In genomic region chr1:23392125-23392855, GRCh38 we compare ENCODE assay signal across 18 cellular contexts. TPM values are rescaled to one million over a fixed set of nuclear protein-coding genes. Genes with fewer than 3 reads are reported as not detected.
A peak's percentile ranks its signal among the peaks of the same experiment; 100 is the strongest.
DNase-seq lines count a peak whose midpoint lies in the region; ATAC-seq, FAIRE-seq and TF ChIP-seq lines count a peak whose summit lies in the region.
"Had no signal": no experiment of that assay in that cellular context is flagged by ENCODE, and none has a peak within 500 bp of the region (broad histone marks: within the 10 kb centered on the region; RNA-seq: fewer than 3 reads in every experiment).

No MANE protein-coding gene starts in this region.

- in situ Hi-C loops in HepG2 (cut with HindIII; ENCODE audit: extremely low pct_ligation_motif_present, low pct_unique_long_range_greater_than_20kb): no loop called here
- in situ Hi-C loops in K562 (cut with MboI): no loop called here

- POLR2A ChIA-PET in HepG2 (lab: Yijun Ruan, JAX): no interaction called here
- POLR2A ChIA-PET in K562 (lab: Yijun Ruan, JAX): no interaction called here

- H3K36me3 ChIP-seq in HepG2 (replicated peaks in 1 of 2; ENCODE audit: control insufficient read depth in 1 of 2, insufficient read depth in 2 of 2, low read length in 2 of 2): peaks cover 21 to 29% of the 10 kb centered on the region in 2 experiments
- H3K36me3 ChIP-seq in right lobe of liver: peaks cover 0 to 10% (median 1%) of the 10 kb centered on the region in 4 donors
- no peaks in the 10 kb centered on the region for H3K36me3 ChIP-seq in K562 (ENCODE audit: control insufficient read depth, insufficient read depth, low read length)
- H3K36me3 ChIP-seq in kidney (ENCODE audit: control insufficient read depth in 1 of 2, insufficient read depth in 2 of 2, low read length in 2 of 2): peaks cover 7 to 17% of the 10 kb centered on the region in 2 donors
- H3K36me3 ChIP-seq in ovary: no peaks in the 10 kb centered on the region
- no peaks in the 10 kb centered on the region for H3K36me3 ChIP-seq in SJCRH30
- H3K36me3 ChIP-seq: BLaER1 had no signal

- intact Hi-C loops in HepG2 (cut with micrococcal nuclease; ENCODE audit: unreplicated experiment): no loop called here
- intact Hi-C loops in right lobe of liver (cut with DNase I): no loop called here
- intact Hi-C loops in K562 (cut with micrococcal nuclease): no loop called here
- intact Hi-C loops in kidney (cut with DNase I): no loop called here
- intact Hi-C loops in ovary (cut with DNase I): no loop called here

- CTCF ChIA-PET in HepG2 (lab: Yijun Ruan, JAX; ENCODE audit: low intra/inter-chr PET ratio, low total read pairs): no interaction called here
- CTCF ChIA-PET in K562 (lab: Yijun Ruan, JAX; ENCODE audit: low intra/inter-chr PET ratio): no interaction called here

- H3K4me3 ChIP-seq in HepG2 (replicated peaks in 1 of 3; ENCODE audit: insufficient read depth in 1 of 3, low read depth in 2 of 3, low read length in 3 of 3) (no peak overlapping the region), right lobe of liver (no peak overlapping the region), K562 (no peak overlapping the region), kidney (ENCODE audit: low read length in 2 of 2) (no peak overlapping the region), ovary (no peak overlapping the region), SJCRH30 (no peak overlapping the region)
- H3K4me3 ChIP-seq: BLaER1 had no signal

- no peak overlapping the region for H3K27ac ChIP-seq in HepG2 (ENCODE audit: extremely low read length, insufficient read depth, low read length)
- H3K27ac ChIP-seq in right lobe of liver: no peak overlapping the region
- no peak overlapping the region for H3K27ac ChIP-seq in K562 (ENCODE audit: extremely low read depth, low read depth, low read length)
- H3K27ac ChIP-seq in kidney (ENCODE audit: low read depth in 2 of 2, low read length in 2 of 2): no peak overlapping the region
- no peak overlapping the region for H3K27ac ChIP-seq in ovary
- no peak overlapping the region for H3K27ac ChIP-seq in SJCRH30
- H3K27ac ChIP-seq: BLaER1, RWPE1 had no signal

- H2AFZ ChIP-seq in HepG2 (ENCODE audit: low read length) (no peak overlapping the region), K562 (ENCODE audit: low read depth, low read length) (no peak overlapping the region)

- H3K79me2 ChIP-seq in HepG2 (ENCODE audit: insufficient read depth, low read length): no peaks in the 10 kb centered on the region
- no peaks in the 10 kb centered on the region for H3K79me2 ChIP-seq in K562 (ENCODE audit: control insufficient read depth, insufficient read depth, low read length)

- 72% methylated on average over 2 of the region's 2 CpGs for WGBS in HepG2 (ENCODE audit: low lambda C conversion rate)
- 71% methylated on average over 2 of the region's 2 CpGs for WGBS in right lobe of liver (ENCODE audit: insufficient coverage, low coverage, low lambda C conversion rate, missing lambda C conversion rate)
- 38% methylated on average over 2 of the region's 2 CpGs for whole genome bisulfite sequencing in K562 (ENCODE audit: insufficient coverage, low coverage, missing lambda C conversion rate)
- 67 to 84% (median 74%) methylated on average over 2 of the region's 2 CpGs for whole genome bisulfite sequencing in ovary, 3 donors

- no peak overlapping the region for H3K4me2 ChIP-seq in HepG2 (ENCODE audit: low read depth, low read length)
- H3K4me2 ChIP-seq in K562 (ENCODE audit: insufficient read depth, low read length): no peak overlapping the region
- H3K4me2 ChIP-seq: BLaER1 had no signal

- no peaks in the 10 kb centered on the region for H4K20me1 ChIP-seq in HepG2 (ENCODE audit: insufficient read depth, low read length)
- H4K20me1 ChIP-seq in K562 (replicated peaks; ENCODE audit: control insufficient read depth, insufficient read depth, low read length): no peaks in the 10 kb centered on the region
- H4K20me1 ChIP-seq: BLaER1 had no signal

- no peak for DNase-seq in HepG2 (ENCODE audit: low spot score)
- no peak for DNase-seq in right lobe of liver
- DNase-seq in K562 (ENCODE audit: extremely low read depth in 1 of 4, low spot score in 3 of 4): no peak
- DNase-seq in kidney: no peak
- no peak for DNase-seq in ovary
- no peak for DNase-seq in SJCRH30
- no peak for DNase-seq in DMS 273 (lab: John Stamatoyannopoulos, UW; ENCODE audit: unreplicated experiment)
- DNase-seq: CD8-positive, alpha-beta T cell; GF-D8; HCEC 1CT; Karpas-422; MM.1S; NCI-H1105 treated with DMSO at 0.1 percent for 48 hours; NCI-H526 treated with DMSO at 0.1 percent for 48 hours had no signal

- no peaks in the 10 kb centered on the region for H3K9me1 ChIP-seq in K562 (ENCODE audit: control insufficient read depth, insufficient read depth, low read length)

- ATAC-seq in HepG2: no peak
- ATAC-seq in right lobe of liver: no peak
- ATAC-seq in K562: no peak
- ATAC-seq in GM18867 (IDR thresholded peaks at IDR 0.05; ENCODE audit: unreplicated experiment): no peak
- ATAC-seq: CD8-positive, alpha-beta T cell had no signal

- TF ChIP-seq POLR2A in HepG2 (IDR thresholded peaks at IDR 0.05; ENCODE audit: insufficient read depth in 1 of 2, low read depth in 2 of 2, low read length in 2 of 2): no peak; a peak in 1 of 4 replicates
- no peak for TF ChIP-seq POLR2A in right lobe of liver (IDR thresholded peaks at IDR 0.05)
- TF ChIP-seq POLR2A in K562 (conservative IDR thresholded peaks at IDR 0.05): no peak
- no peak for TF ChIP-seq POLR2A in ovary (IDR thresholded peaks at IDR 0.05)

- BruUV-seq in HepG2 (replicated peaks; lab: Mats Ljungman, UMichigan): no TSS peak
- no TSS peak for BruUV-seq in K562 (replicated peaks; lab: Mats Ljungman, UMichigan)

- peak; percentile 98 for FAIRE-seq in HepG2 (lab: Jason Lieb, UNC)
- FAIRE-seq in K562 (lab: Jason Lieb, UNC): peak; percentile 96
- FAIRE-seq in kidney (lab: Jason Lieb, UNC): peak; percentile 66

- no peaks in the 10 kb centered on the region for H3K9me3 ChIP-seq in HepG2 (ENCODE audit: low read length)
- H3K9me3 ChIP-seq in right lobe of liver: no peaks in the 10 kb centered on the region
- no peaks in the 10 kb centered on the region for H3K9me3 ChIP-seq in K562 (replicated peaks; ENCODE audit: control insufficient read depth, insufficient read depth, low read depth, low read length)
- H3K9me3 ChIP-seq in kidney (ENCODE audit: control insufficient read depth in 1 of 2, low read length in 2 of 2): no peaks in the 10 kb centered on the region
- H3K9me3 ChIP-seq in ovary: no peaks in the 10 kb centered on the region
- H3K9me3 ChIP-seq in SJCRH30 (replicated peaks): no peaks in the 10 kb centered on the region
- H3K9me3 ChIP-seq: BLaER1 had no signal

- TF ChIP-seq CTCF in HepG2 (CRISPR knock-in tag; IDR thresholded peaks at IDR 0.05): no peak
- TF ChIP-seq CTCF in right lobe of liver (IDR thresholded peaks at IDR 0.05): no peak
- no peak for TF ChIP-seq CTCF in K562 (IDR thresholded peaks at IDR 0.05 in 2 of 3, conservative IDR thresholded peaks at IDR 0.05 in 1 of 3; ENCODE audit: insufficient read depth in 2 of 3, low read depth in 1 of 3, low read length in 3 of 3)
- TF ChIP-seq CTCF in kidney (IDR thresholded peaks at IDR 0.05; ENCODE audit: borderline replicate concordance, extremely low read depth, insufficient read depth): no peak
- TF ChIP-seq CTCF in ovary (IDR thresholded peaks at IDR 0.05): no peak

- no peaks in the 10 kb centered on the region for H3K27me3 ChIP-seq in HepG2 (ENCODE audit: control insufficient read depth in 1 of 2, insufficient read depth in 2 of 2, low read length in 2 of 2)
- H3K27me3 ChIP-seq in right lobe of liver: no peaks in the 10 kb centered on the region
- H3K27me3 ChIP-seq in K562 (ENCODE audit: control insufficient read depth in 2 of 2, insufficient read depth in 2 of 2, low read length in 2 of 2): peaks cover 0 to 2% of the 10 kb centered on the region in 2 experiments; a peak in 1 of 5 replicates
- H3K27me3 ChIP-seq in ovary: no peaks in the 10 kb centered on the region
- no peaks in the 10 kb centered on the region for H3K27me3 ChIP-seq in SJCRH30
- H3K27me3 ChIP-seq: BLaER1 had no signal

- TF ChIP-seq RAD21 in HepG2 (CRISPR knock-in tag; IDR thresholded peaks at IDR 0.05) (no peak), K562 (CRISPR knock-in tag; conservative IDR thresholded peaks at IDR 0.05 in 1 of 2, IDR thresholded peaks at IDR 0.05 in 1 of 2) (no peak)

- H3K9ac ChIP-seq in HepG2 (ENCODE audit: insufficient read depth, low read depth, low read length): no peak overlapping the region
- H3K9ac ChIP-seq in K562 (ENCODE audit: insufficient read depth in 1 of 2, low read depth in 2 of 2, low read length in 2 of 2): no peak overlapping the region
- no peak overlapping the region for H3K9ac ChIP-seq in kidney (ENCODE audit: low read length in 2 of 2)
- H3K9ac ChIP-seq: BLaER1 had no signal

- TF ChIP-seq EP300 in HepG2 (IDR thresholded peaks at IDR 0.05; ENCODE audit: low read depth in 2 of 2, low read length in 2 of 2) (no peak), HepG2 (CRISPR knock-in tag; IDR thresholded peaks at IDR 0.05; ENCODE audit: borderline replicate concordance) (no peak), K562 (IDR thresholded peaks at IDR 0.05; ENCODE audit: low read length) (no peak), ovary (IDR thresholded peaks at IDR 0.05) (no peak)

- peaks cover 19% of the 10 kb centered on the region; the same call in 1 of the 2 replicates for H3K4me1 ChIP-seq in HepG2 (ENCODE audit: insufficient read depth, low read length)
- peaks cover 0 to 16% (median 9%) of the 10 kb centered on the region in 4 donors for H3K4me1 ChIP-seq in right lobe of liver
- peaks cover 4 to 24% of the 10 kb centered on the region in 2 experiments for H3K4me1 ChIP-seq in K562 (replicated peaks in 1 of 2; ENCODE audit: control insufficient read depth in 2 of 2, insufficient read depth in 2 of 2, low read length in 2 of 2)
- peaks cover 0 to 3% of the 10 kb centered on the region in 2 donors for H3K4me1 ChIP-seq in kidney (ENCODE audit: control insufficient read depth in 1 of 2, insufficient read depth in 1 of 2, low read depth in 1 of 2, low read length in 2 of 2)
- H3K4me1 ChIP-seq in ovary (ENCODE audit: insufficient read depth): peaks cover 23% of the 10 kb centered on the region
- peaks cover 13% of the 10 kb centered on the region for H3K4me1 ChIP-seq in SJCRH30

RNA-seq across cellular contexts. Expression of gene ZNF436, which starts 22.7 kb away (rescaled TPM):
- total RNA-seq in HepG2 (2016; rRNA removed; fragmentation: Illumina TruSeq; extraction: Trizol) (9.9 and 12.6 TPM in 2 replicates), right lobe of liver (1 to 10 TPM; 2.8 to 4.5 (median 3.4) TPM), K562 (2014; rRNA removed) (6.2 and 7.0 TPM in 2 replicates), K562 (2014; rRNA removed; fragmentation: Illumina TruSeq; extraction: Trizol) (8.3 and 9.4 TPM in 2 replicates), K562 (2015; rRNA removed; fragmentation: Illumina TruSeq; extraction: Trizol) (11.3 and 11.9 TPM in 2 replicates), K562 (2021) (6.9 and 7.4 TPM in 2 replicates), kidney (19.8 TPM), ovary (10 to 100 TPM; 16.5 to 42.6 (median 23.5) TPM)
- total RNA-seq in HepG2 (2016; cell fraction: cytosol; rRNA removed; fragmentation: Illumina TruSeq; extraction: Trizol; ENCODE audit: low read depth): 1.2 and 1.3 TPM in 2 replicates
- 9.5 and 13.9 TPM in 2 replicates for total RNA-seq in HepG2 (2016; cell fraction: insoluble cytoplasmic fraction; rRNA removed; fragmentation: Illumina TruSeq; extraction: Trizol)
- 4.7 and 6.1 TPM in 2 replicates for total RNA-seq in HepG2 (2016; cell fraction: membrane; rRNA removed; fragmentation: Illumina TruSeq; extraction: Trizol)
- 7.1 and 8.3 TPM in 2 replicates for total RNA-seq in HepG2 (2016; cell fraction: nucleus; rRNA removed; fragmentation: Illumina TruSeq; extraction: Trizol)
- polyA plus RNA-seq in HepG2 (2011; rRNA removed) (4.3 TPM in 2 replicates), K562 (2011; rRNA removed) (8.0 and 9.7 TPM in 2 replicates), K562 (2014; fragmentation: Illumina TruSeq; extraction: Trizol) (6.8 and 7.3 TPM in 2 replicates), K562 (2014; fragmentation: Nextera tagmentation; extraction: Ambion mirVana) (1 to 10 TPM; 2.1 to 3.3 TPM), K562 (2014; rRNA removed) (3.8 and 4.5 TPM in 2 replicates), kidney (ENCODE audit: insufficient read depth, low read depth, low replicate concordance) (4.6 TPM), ovary (10 to 100 TPM; 17.2 to 43.1 TPM)
- 2.0 and 3.3 TPM in 2 replicates for polyA plus RNA-seq in HepG2 (2011; cell fraction: cytosol; rRNA removed)
- polyA plus RNA-seq in HepG2 (2011; cell fraction: nucleus; rRNA removed): 7.0 and 8.6 TPM in 2 replicates
- 3.6 and 3.9 TPM in 2 replicates for polyA plus RNA-seq in HepG2 (2012)
- 0.23 and 0.35 TPM in 2 replicates for polyA plus RNA-seq in HepG2 (2016; cell fraction: cytosol; fragmentation: Illumina TruSeq; extraction: Trizol; ENCODE audit: low read depth)
- polyA plus RNA-seq in HepG2 (2016; cell fraction: insoluble cytoplasmic fraction; fragmentation: Illumina TruSeq; extraction: Trizol; ENCODE audit: low read depth): 7.1 and 7.4 TPM in 2 replicates
- 1.3 and 1.4 TPM in 2 replicates for polyA plus RNA-seq in HepG2 (2016; cell fraction: membrane; fragmentation: Illumina TruSeq; extraction: Trizol; ENCODE audit: low read depth)
- 10.5 and 11.6 TPM in 2 replicates for polyA plus RNA-seq in HepG2 (2016; cell fraction: nucleus; fragmentation: Illumina TruSeq; extraction: Trizol; ENCODE audit: insufficient read depth, low read depth)
- 6.0 and 6.3 TPM in 2 replicates for polyA minus RNA-seq in HepG2 (2011; rRNA and poly(A)+ RNA removed; ENCODE audit: low replicate concordance)
- polyA minus RNA-seq in HepG2 (2011; cell fraction: cytosol; rRNA and poly(A)+ RNA removed): 4.3 and 6.0 TPM in 2 replicates
- 6.8 and 11.7 TPM in 2 replicates for polyA minus RNA-seq in HepG2 (2011; cell fraction: nucleus; rRNA and poly(A)+ RNA removed)
- total RNA-seq in K562 (2011; cell fraction: chromatin; rRNA removed; ENCODE audit: low replicate concordance): 10.7 and 18.5 TPM in 2 replicates
- total RNA-seq in K562 (2011; cell fraction: nucleolus; rRNA removed): 8.7 and 9.7 TPM in 2 replicates
- total RNA-seq in K562 (2011; cell fraction: nucleoplasm; rRNA removed): 11.4 and 13.0 TPM in 2 replicates
- polyA plus RNA-seq in K562 (2011; cell fraction: cytosol; rRNA removed): 2.4 and 6.8 TPM in 2 replicates
- 9.0 and 14.4 TPM in 2 replicates for polyA plus RNA-seq in K562 (2011; cell fraction: nucleus; rRNA removed)
- 4.6 and 5.2 TPM in 2 replicates for polyA plus RNA-seq in K562 (2012)
- 18.1 and 28.7 TPM in 2 replicates for polyA minus RNA-seq in K562 (2011; rRNA and poly(A)+ RNA removed)
- 7.3 and 7.8 TPM in 2 replicates for polyA minus RNA-seq in K562 (2011; cell fraction: cytosol; rRNA and poly(A)+ RNA removed)
- 7.9 and 17.7 TPM in 2 replicates for polyA minus RNA-seq in K562 (2011; cell fraction: nucleus; rRNA and poly(A)+ RNA removed)
- total RNA-seq in SJCRH30 (2014; rRNA removed; shearing (Covaris generic)): 13.8 and 15.8 TPM in 2 replicates

RNA-seq across cellular contexts. Expression of gene TCEA3, which starts 32.3 kb away (rescaled TPM):
- total RNA-seq in HepG2 (2016; rRNA removed; fragmentation: Illumina TruSeq; extraction: Trizol) (81.5 and 84.6 TPM in 2 replicates), right lobe of liver (10 to 100 TPM; 53.3 to 94.0 (median 63.2) TPM), K562 (2014; rRNA removed) (0.33 and 0.54 TPM in 2 replicates), K562 (2014; rRNA removed; fragmentation: Illumina TruSeq; extraction: Trizol) (0.45 and 0.51 TPM in 2 replicates), K562 (2015; rRNA removed; fragmentation: Illumina TruSeq; extraction: Trizol) (0.34 and 0.36 TPM in 2 replicates), K562 (2021) (0.49 and 0.55 TPM in 2 replicates), kidney (46.3 TPM), ovary (100 to 1,000 TPM in 3 of 7 donors, 10 to 100 TPM in 4; 42.0 to 153 (median 79.7) TPM)
- 62.6 and 67.5 TPM in 2 replicates for total RNA-seq in HepG2 (2016; cell fraction: cytosol; rRNA removed; fragmentation: Illumina TruSeq; extraction: Trizol; ENCODE audit: low read depth)
- 77.6 and 83.3 TPM in 2 replicates for total RNA-seq in HepG2 (2016; cell fraction: insoluble cytoplasmic fraction; rRNA removed; fragmentation: Illumina TruSeq; extraction: Trizol)
- 58.1 and 63.2 TPM in 2 replicates for total RNA-seq in HepG2 (2016; cell fraction: membrane; rRNA removed; fragmentation: Illumina TruSeq; extraction: Trizol)
- 55.6 and 64.4 TPM in 2 replicates for total RNA-seq in HepG2 (2016; cell fraction: nucleus; rRNA removed; fragmentation: Illumina TruSeq; extraction: Trizol)
- polyA plus RNA-seq in HepG2 (2011; rRNA removed) (55.5 and 57.9 TPM in 2 replicates), K562 (2011; rRNA removed) (0.34 and 0.54 TPM in 2 replicates), K562 (2014; fragmentation: Illumina TruSeq; extraction: Trizol) (0.16 and 0.66 TPM in 2 replicates), K562 (2014; fragmentation: Nextera tagmentation; extraction: Ambion mirVana) (under 1 TPM; 0.03 to 0.10 TPM), K562 (2014; rRNA removed) (0.13 and 0.80 TPM in 2 replicates), kidney (ENCODE audit: insufficient read depth, low read depth, low replicate concordance) (93.2 TPM), ovary (10 to 100 TPM; 72.5 to 73.8 TPM)
- polyA plus RNA-seq in HepG2 (2011; cell fraction: cytosol; rRNA removed): 41.6 and 53.2 TPM in 2 replicates
- 94.8 and 103 TPM in 2 replicates for polyA plus RNA-seq in HepG2 (2011; cell fraction: nucleus; rRNA removed)
- 43.1 and 68.0 TPM in 2 replicates for polyA plus RNA-seq in HepG2 (2012)
- polyA plus RNA-seq in HepG2 (2016; cell fraction: cytosol; fragmentation: Illumina TruSeq; extraction: Trizol; ENCODE audit: low read depth): 77.6 and 80.8 TPM in 2 replicates
- 107 and 119 TPM in 2 replicates for polyA plus RNA-seq in HepG2 (2016; cell fraction: insoluble cytoplasmic fraction; fragmentation: Illumina TruSeq; extraction: Trizol; ENCODE audit: low read depth)
- polyA plus RNA-seq in HepG2 (2016; cell fraction: membrane; fragmentation: Illumina TruSeq; extraction: Trizol; ENCODE audit: low read depth): 67.2 and 70.2 TPM in 2 replicates
- 133 and 140 TPM in 2 replicates for polyA plus RNA-seq in HepG2 (2016; cell fraction: nucleus; fragmentation: Illumina TruSeq; extraction: Trizol; ENCODE audit: insufficient read depth, low read depth)
- polyA minus RNA-seq in HepG2 (2011; rRNA and poly(A)+ RNA removed; ENCODE audit: low replicate concordance): 2.4 and 21.3 TPM in 2 replicates
- 14.4 and 14.5 TPM in 2 replicates for polyA minus RNA-seq in HepG2 (2011; cell fraction: cytosol; rRNA and poly(A)+ RNA removed)
- 28.3 and 31.7 TPM in 2 replicates for polyA minus RNA-seq in HepG2 (2011; cell fraction: nucleus; rRNA and poly(A)+ RNA removed)
- total RNA-seq in K562 (2011; cell fraction: chromatin; rRNA removed; ENCODE audit: low replicate concordance): 0.86 and 1.4 TPM in 2 replicates
- 0.67 and 1.4 TPM in 2 replicates for total RNA-seq in K562 (2011; cell fraction: nucleolus; rRNA removed)
- 0.66 and 0.84 TPM in 2 replicates for total RNA-seq in K562 (2011; cell fraction: nucleoplasm; rRNA removed)
- 0.19 and 0.45 TPM in 2 replicates for polyA plus RNA-seq in K562 (2011; cell fraction: cytosol; rRNA removed)
- 0.81 and 0.90 TPM in 2 replicates for polyA plus RNA-seq in K562 (2011; cell fraction: nucleus; rRNA removed)
- 0.49 and 0.76 TPM in 2 replicates for polyA plus RNA-seq in K562 (2012)
- 0.25 and 0.27 TPM in 2 replicates for polyA minus RNA-seq in K562 (2011; rRNA and poly(A)+ RNA removed)
- not detected in 2 replicates for polyA minus RNA-seq in K562 (2011; cell fraction: cytosol; rRNA and poly(A)+ RNA removed)
- polyA minus RNA-seq in K562 (2011; cell fraction: nucleus; rRNA and poly(A)+ RNA removed): 0.27 and 0.56 TPM in 2 replicates
- 0.10 TPM in 1 of 2 replicates, not detected in the other for total RNA-seq in SJCRH30 (2014; rRNA removed; shearing (Covaris generic))
- total RNA-seq: A172 had no signal

RNA-seq across cellular contexts. Expression of gene HNRNPR, which starts 48.2 kb away (rescaled TPM):
- total RNA-seq in HepG2 (2016; rRNA removed; fragmentation: Illumina TruSeq; extraction: Trizol): 216 and 303 TPM in 2 replicates
- total RNA-seq in HepG2 (2016; cell fraction: cytosol; rRNA removed; fragmentation: Illumina TruSeq; extraction: Trizol; ENCODE audit: low read depth): 17.8 and 18.7 TPM in 2 replicates
- total RNA-seq in HepG2 (2016; cell fraction: insoluble cytoplasmic fraction; rRNA removed; fragmentation: Illumina TruSeq; extraction: Trizol): 220 and 303 TPM in 2 replicates
- total RNA-seq in HepG2 (2016; cell fraction: membrane; rRNA removed; fragmentation: Illumina TruSeq; extraction: Trizol): 54.4 and 60.8 TPM in 2 replicates
- 120 and 127 TPM in 2 replicates for total RNA-seq in HepG2 (2016; cell fraction: nucleus; rRNA removed; fragmentation: Illumina TruSeq; extraction: Trizol)
- 93.6 and 133 TPM in 2 replicates for polyA plus RNA-seq in HepG2 (2011; rRNA removed)
- 55.9 and 84.1 TPM in 2 replicates for polyA plus RNA-seq in HepG2 (2011; cell fraction: cytosol; rRNA removed)
- 20.7 and 25.3 TPM in 2 replicates for polyA plus RNA-seq in HepG2 (2011; cell fraction: nucleus; rRNA removed)
- polyA plus RNA-seq in HepG2 (2012): 82.4 and 94.8 TPM in 2 replicates
- 13.1 and 13.2 TPM in 2 replicates for polyA plus RNA-seq in HepG2 (2016; cell fraction: cytosol; fragmentation: Illumina TruSeq; extraction: Trizol; ENCODE audit: low read depth)
- 325 and 342 TPM in 2 replicates for polyA plus RNA-seq in HepG2 (2016; cell fraction: insoluble cytoplasmic fraction; fragmentation: Illumina TruSeq; extraction: Trizol; ENCODE audit: low read depth)
- polyA plus RNA-seq in HepG2 (2016; cell fraction: membrane; fragmentation: Illumina TruSeq; extraction: Trizol; ENCODE audit: low read depth): 41.5 and 41.9 TPM in 2 replicates
- 149 and 155 TPM in 2 replicates for polyA plus RNA-seq in HepG2 (2016; cell fraction: nucleus; fragmentation: Illumina TruSeq; extraction: Trizol; ENCODE audit: insufficient read depth, low read depth)
- polyA minus RNA-seq in HepG2 (2011; rRNA and poly(A)+ RNA removed; ENCODE audit: low replicate concordance): 55.1 and 153 TPM in 2 replicates
- 59.6 and 62.2 TPM in 2 replicates for polyA minus RNA-seq in HepG2 (2011; cell fraction: cytosol; rRNA and poly(A)+ RNA removed)
- polyA minus RNA-seq in HepG2 (2011; cell fraction: nucleus; rRNA and poly(A)+ RNA removed): 145 and 152 TPM in 2 replicates
- total RNA-seq in right lobe of liver: 10 to 100 TPM; 27.5 to 44.2 (median 32.0) TPM
- 99.0 and 265 TPM in 2 replicates for total RNA-seq in K562 (2011; cell fraction: chromatin; rRNA removed; ENCODE audit: low replicate concordance)
- total RNA-seq in K562 (2011; cell fraction: nucleolus; rRNA removed): 46.7 and 67.2 TPM in 2 replicates
- 120 and 158 TPM in 2 replicates for total RNA-seq in K562 (2011; cell fraction: nucleoplasm; rRNA removed)
- total RNA-seq in K562 (2014; rRNA removed): 212 and 244 TPM in 2 replicates
- 301 and 338 TPM in 2 replicates for total RNA-seq in K562 (2014; rRNA removed; fragmentation: Illumina TruSeq; extraction: Trizol)
- 321 and 351 TPM in 2 replicates for total RNA-seq in K562 (2015; rRNA removed; fragmentation: Illumina TruSeq; extraction: Trizol)
- total RNA-seq in K562 (2021): 238 and 253 TPM in 2 replicates
- polyA plus RNA-seq in K562 (2011; rRNA removed): 270 and 360 TPM in 2 replicates
- polyA plus RNA-seq in K562 (2011; cell fraction: cytosol; rRNA removed): 81.4 and 163 TPM in 2 replicates
- 58.1 and 89.0 TPM in 2 replicates for polyA plus RNA-seq in K562 (2011; cell fraction: nucleus; rRNA removed)
- 153 and 259 TPM in 2 replicates for polyA plus RNA-seq in K562 (2012)
- 318 and 372 TPM in 2 replicates for polyA plus RNA-seq in K562 (2014; fragmentation: Illumina TruSeq; extraction: Trizol)
- 10 to 100 TPM; 80.9 to 93.4 TPM for polyA plus RNA-seq in K562 (2014; fragmentation: Nextera tagmentation; extraction: Ambion mirVana)
- polyA plus RNA-seq in K562 (2014; rRNA removed): 321 and 349 TPM in 2 replicates
- 270 and 312 TPM in 2 replicates for polyA minus RNA-seq in K562 (2011; rRNA and poly(A)+ RNA removed)
- 94.9 and 109 TPM in 2 replicates for polyA minus RNA-seq in K562 (2011; cell fraction: cytosol; rRNA and poly(A)+ RNA removed)
- polyA minus RNA-seq in K562 (2011; cell fraction: nucleus; rRNA and poly(A)+ RNA removed): 78.8 and 184 TPM in 2 replicates
- total RNA-seq in kidney: 126 TPM
- polyA plus RNA-seq in kidney (ENCODE audit: insufficient read depth, low read depth, low replicate concordance): 45.3 TPM
- total RNA-seq in ovary: 100 to 1,000 TPM in 5 of 7 donors, 10 to 100 TPM in 2; 55.9 to 173 (median 153) TPM
- 100 to 1,000 TPM in 1 of 2 donors, 10 to 100 TPM in 1; 70.6 to 107 TPM for polyA plus RNA-seq in ovary
- total RNA-seq in SJCRH30 (2014; rRNA removed; shearing (Covaris generic)): 342 and 380 TPM in 2 replicates

Comparison
In these comparisons a context has a peak if more than half of its experiments do, and no peak if none do; other contexts are left out.
1. RNA of gene TCEA3, which starts 32.3 kb away (total RNA-seq): 55.6 to 84.6 TPM in HepG2, 42.0 to 153 TPM in ovary, 53.3 to 94.0 TPM in right lobe of liver and 46.3 TPM in kidney (single experiment); 0.33 to 1.4 TPM in K562 and 0.10 TPM in SJCRH30; every median in the first group is over 10 times any median in the second.
2. Of the 241 proteins assayed by ChIP-seq in both HepG2 and K562: peak only in HepG2: JUNB and TARDBP; only in K562: ELF4, HBP1, PHF20 and ZBTB26; in both: none; in neither: 234; mixed calls (peak in some experiments, not most) for 1.